8 cellular contexts compared by ENCODE assay signal in the genomic region with DNA sequence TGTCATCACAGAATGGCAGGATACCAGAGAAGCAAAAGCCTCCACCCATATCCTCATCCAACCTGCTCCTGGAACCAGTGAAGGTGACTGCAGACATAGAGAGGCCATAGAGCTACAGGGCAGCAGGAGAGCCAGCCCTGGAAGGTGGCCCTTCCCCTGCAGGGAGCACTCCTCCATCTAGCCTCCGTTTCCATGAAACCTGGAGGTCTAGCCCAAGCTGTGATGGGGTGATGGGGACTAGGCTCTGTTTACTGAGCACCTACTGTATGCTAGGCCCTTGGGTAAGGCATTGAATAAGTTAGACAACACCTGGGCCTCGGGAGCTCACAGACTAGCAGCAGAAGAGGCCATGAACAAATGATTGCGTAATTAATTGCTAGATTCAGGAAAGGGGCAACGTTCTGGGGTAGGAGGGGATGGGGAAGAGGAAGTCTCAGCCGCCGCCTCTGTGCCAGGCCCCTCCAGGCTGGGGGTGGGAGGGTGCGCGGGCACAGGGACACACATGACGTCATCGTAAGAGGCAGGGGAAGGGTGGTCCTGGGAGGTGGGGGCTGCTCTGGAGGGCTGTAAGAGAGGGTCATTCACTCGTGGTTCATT. TPM values are rescaled to one million over a fixed set of nuclear protein-coding genes. Genes with fewer than 3 reads are reported as not detected.
DNase-seq lines count a peak whose midpoint lies in the region; ATAC-seq and TF ChIP-seq lines count a peak whose summit lies in the region.

No MANE protein-coding gene starts in this region.

- 14 to 17% (median 15%) methylated on average over 11 of the region's 11 CpGs for WGBS in ovary, 3 donors

- intact Hi-C loops in A673 (cut with micrococcal nuclease; ENCODE audit: unreplicated experiment) (no loop called here), ovary (cut with DNase I) (loop anchor here in 1 of 4 donors (10.0 kb wide), 1 partner anchor 176 kb away; the partner anchor contains the start of gene ATF4)

- DNase-seq in A673 (ENCODE audit: low spot score) (peak; percentile 37), HFF-Myc (ENCODE audit: extremely low read depth, low read depth) (no peak), foreskin fibroblast (peak in 1 of 2 donors; percentile 2), ovary (peak; percentile 43 to 73 (median 66)), cerebellum (ENCODE audit: low spot score) (no peak)

- BruUV-seq in A673 (replicated peaks; lab: Mats Ljungman, UMichigan) = no TSS peak

- ATAC-seq in HG03521 (IDR thresholded peaks at IDR 0.05; ENCODE audit: unreplicated experiment) (no peak), HG03025 (IDR thresholded peaks at IDR 0.05; ENCODE audit: low FRiP score, unreplicated experiment) (no peak)

- H3K4me3 ChIP-seq in A673 (ENCODE audit: low read depth, low read length, poor library complexity, severe bottlenecking) (peak overlapping the region; percentile 68), HFF-Myc (replicated peaks; ENCODE audit: low read depth, low read length) (peak overlapping the region; percentile 51), foreskin fibroblast (ENCODE audit: low read depth in 1 of 2, low read length in 2 of 2) (peak overlapping the region; percentile 64 to 69), ovary (peak overlapping the region; percentile 64)

- no peak for TF ChIP-seq POLR2A in ovary (IDR thresholded peaks at IDR 0.05)

- TF ChIP-seq CTCF in A673 (conservative IDR thresholded peaks at IDR 0.05; ENCODE audit: low read depth, low read length) (no peak), HFF-Myc (IDR thresholded peaks at IDR 0.05; ENCODE audit: low read depth, low read length, missing control alignments) (no peak), VCaP (conservative IDR thresholded peaks at IDR 0.05) (no peak), foreskin fibroblast (IDR thresholded peaks at IDR 0.05; ENCODE audit: low read depth, low read length) (no peak), ovary (IDR thresholded peaks at IDR 0.05) (no peak)

- H3K4me1 ChIP-seq in A673 (ENCODE audit: insufficient read depth, low read length, poor library complexity, severe bottlenecking) (peaks cover 21% of the 10 kb centered on the region), ovary (ENCODE audit: insufficient read depth) (peaks cover 9% of the 10 kb centered on the region)

- H3K36me3 ChIP-seq in A673 (ENCODE audit: insufficient read depth, low read length, poor library complexity, severe bottlenecking) (no peaks in the 10 kb centered on the region), ovary (no peaks in the 10 kb centered on the region)

- no peaks in the 10 kb centered on the region for H3K27me3 ChIP-seq in A673 (replicated peaks; ENCODE audit: insufficient read depth, low read depth, low read length, poor library complexity)
- no peaks in the 10 kb centered on the region for H3K27me3 ChIP-seq in ovary

- POLR2A ChIA-PET in A673 (lab: Charles Lee; ENCODE audit: low non-redundant PET) = interaction anchor here (0.8 kb wide), 1 partner anchor 9 kb away, joined by 4 read pairs; no protein-coding TSS in a partner anchor

- H3K9me3 ChIP-seq in A673 (ENCODE audit: low read depth, low read length, poor library complexity, severe bottlenecking) = no peaks in the 10 kb centered on the region
- H3K9me3 ChIP-seq in ovary = no peaks in the 10 kb centered on the region

- CTCF ChIA-PET in A673 (lab: Charles Lee) = interaction anchor here (0.6 to 1.5 kb wide), 2 partner anchors 18 to 180 kb away, joined by 4 read pairs; no protein-coding TSS in a partner anchor

- peak overlapping the region; percentile 45 for H3K27ac ChIP-seq in A673 (ENCODE audit: low read depth, low read length, poor library complexity, severe bottlenecking)
- H3K27ac ChIP-seq in VCaP = peak overlapping the region; percentile 61; the same call in 1 of the 2 replicates
- peak overlapping the region; percentile 65 to 88 for H3K27ac ChIP-seq in ovary

- no peak for TF ChIP-seq EP300 in ovary (IDR thresholded peaks at IDR 0.05)

RNA-seq across cellular contexts. Expression of gene SYNGR1, which starts 0.8 kb away (rescaled TPM):
- total RNA-seq in A673 (2021) (31.7 and 36.7 TPM in 2 replicates), ovary (100 to 1,000 TPM in 1 of 7 donors, 10 to 100 TPM in 6; 20.9 to 104 (median 74.7) TPM), cerebellum (56.1 TPM)
- polyA plus RNA-seq in ovary = 10 to 100 TPM; 13.1 to 82.7 TPM

RNA-seq across cellular contexts. Expression of gene RPL3, which starts 29.6 kb away (rescaled TPM):
- total RNA-seq in A673 (2021) (1,117 and 1,141 TPM in 2 replicates), ovary (1,000 to 10,000 TPM; 3,686 to 6,016 (median 4,727) TPM), cerebellum (983 TPM)
- polyA plus RNA-seq in ovary = 1,000 to 10,000 TPM; 3,441 to 7,258 TPM

RNA-seq across cellular contexts. Expression of gene TAB1, which starts 50.6 kb away (rescaled TPM):
- total RNA-seq in A673 (2021) (27.0 and 38.2 TPM in 2 replicates), ovary (10 to 100 TPM; 20.3 to 39.2 (median 30.6) TPM), cerebellum (16.6 TPM)
- 10 to 100 TPM; 10.7 to 29.5 TPM for polyA plus RNA-seq in ovary

Comparison
In these comparisons a context has a peak if more than half of its experiments do, and no peak if none do; other contexts are left out.
1. DNase-seq: peak in A673 (single experiment) and ovary (5 of 5); none in HFF-Myc (single experiment) and cerebellum (single experiment).
2. Peak in every context shown above with its lines, with median percentiles within 50 percentile points of each other: H3K27ac ChIP-seq and H3K4me3 ChIP-seq.